In the genomic region with DNA sequence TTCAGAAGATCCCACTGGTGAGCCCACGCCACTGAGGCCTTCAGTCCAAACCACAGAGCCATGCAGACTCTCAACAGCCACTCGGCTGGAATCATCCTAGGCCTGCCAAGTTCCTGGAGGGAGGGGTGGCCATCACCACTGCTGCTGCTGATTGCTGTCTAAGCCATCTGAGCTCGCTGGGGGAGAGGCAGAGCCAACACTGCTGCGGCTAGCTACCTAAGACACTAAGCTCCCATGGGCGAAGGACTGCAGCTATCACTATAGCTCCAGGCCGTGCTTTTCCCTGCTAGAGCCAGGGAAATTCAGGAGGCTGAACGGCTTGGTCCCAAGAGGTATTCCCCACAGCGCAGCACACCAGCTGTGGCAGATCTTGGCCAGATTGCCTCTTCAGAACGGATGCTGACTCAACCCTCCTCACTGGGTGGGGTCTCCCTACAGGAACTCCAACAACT, we compare ENCODE assay signal across 13 cellular contexts.
DNase-seq lines count a peak whose midpoint lies in the region; ATAC-seq and TF ChIP-seq lines count a peak whose summit lies in the region.
"Had no signal": no experiment of that assay in that cellular context is flagged by ENCODE, and none has a peak within 500 bp of the region (broad histone marks: within the 10 kb centered on the region; RNA-seq: fewer than 3 reads in every experiment).

No MANE protein-coding gene starts in this region.

- DNase-seq in HT1080 (ENCODE audit: low read depth), result peak; percentile 84
- peak; percentile 1 for DNase-seq in astrocyte of the hippocampus (ENCODE audit: low read depth, low spot score)
- peak; percentile 56 to 79 (median 67) for DNase-seq in heart left ventricle
- peak; percentile 63 for DNase-seq in stromal cell of bone marrow (ENCODE audit: low read depth)
- DNase-seq in GM19238 (ENCODE audit: insufficient read length, low spot score), result no peak
- DNase-seq in globus pallidus (ENCODE audit: low spot score), result no peak
- DNase-seq: activated CD4-positive, CD25-positive, alpha-beta regulatory T cell; activated T-cell treated with anti-CD3 and anti-CD28 coated beads, Interleukin-2, amount 50 U/mL, for 4 hours; GOT3; NCI-H1436; NCI-H526 treated with DMSO at 0.1 percent for 48 hours had no signal

- no peaks in the 10 kb centered on the region for H3K27me3 ChIP-seq in heart left ventricle
- H3K27me3 ChIP-seq: SJSA1 had no signal

- peaks cover 0 to 8% (median 0%) of the 10 kb centered on the region in 12 donors for H3K4me1 ChIP-seq in heart left ventricle
- H3K4me1 ChIP-seq: SJSA1 had no signal

- H3K36me3 ChIP-seq in heart left ventricle, result no peaks in the 10 kb centered on the region
- H3K36me3 ChIP-seq: SJSA1 had no signal

- ATAC-seq in heart left ventricle (peak; percentile 82 to 99 (median 98)), GM21367 (IDR thresholded peaks at IDR 0.05; ENCODE audit: unreplicated experiment) (no peak)
- ATAC-seq: activated T-cell treated with anti-CD3 and anti-CD28 coated beads, Interleukin-2, amount 50 U/mL, for 4 hours had no signal

- WGBS in heart left ventricle, 4 donors, result 28 to 60% (median 49%) methylated on average over 6 to 9 of the region's 9 CpGs

- peak overlapping the region in 5 of 12 donors; percentile 6 to 52 (median 22) for H3K27ac ChIP-seq in heart left ventricle
- H3K27ac ChIP-seq: SJSA1 had no signal

- TF ChIP-seq POLR2A in heart left ventricle (IDR thresholded peaks at IDR 0.05), result no peak

- peaks cover 0 to 42% (median 12%) of the 10 kb centered on the region in 12 donors for H3K9me3 ChIP-seq in heart left ventricle
- H3K9me3 ChIP-seq: SJSA1 had no signal

- no peak for TF ChIP-seq CTCF in heart left ventricle (IDR thresholded peaks at IDR 0.05)

- no peak overlapping the region for H3K4me3 ChIP-seq in heart left ventricle
- H3K4me3 ChIP-seq: SJSA1 had no signal

- intact Hi-C loops in heart left ventricle (cut with DNase I), result no loop called here

Comparison
In these comparisons a context has a peak if more than half of its experiments do, and no peak if none do; other contexts are left out.
1. DNase-seq: peak in HT1080 (single experiment), astrocyte of the hippocampus (single experiment), heart left ventricle (5 of 5) and stromal cell of bone marrow (single experiment); none in GM19238 (single experiment) and globus pallidus (single experiment).